11 cellular contexts compared by ENCODE assay signal in genomic region chr18:8603663-8604520, GRCh38. TPM values are rescaled to one million over a fixed set of nuclear protein-coding genes. Genes with fewer than 3 reads are reported as not detected.
A peak's percentile ranks its signal among the peaks of the same experiment; 100 is the strongest.
DNase-seq lines count a peak whose midpoint lies in the region; ATAC-seq and TF ChIP-seq lines count a peak whose summit lies in the region.
"Had no signal": no experiment of that assay in that cellular context is flagged by ENCODE, and none has a peak within 500 bp of the region (broad histone marks: within the 10 kb centered on the region; RNA-seq: fewer than 3 reads in every experiment).

No MANE protein-coding gene starts in this region.

- dilution Hi-C loops in IMR-90 (cut with HindIII; ENCODE audit: low sequenced_read_pairs, unreplicated experiment): no loop called here

- H3K9me1 ChIP-seq in IMR-90 (ENCODE audit: insufficient read depth, low read length): no peaks in the 10 kb centered on the region

- no peak overlapping the region for H3K9ac ChIP-seq in IMR-90 (ENCODE audit: low read depth, low read length)

- TF ChIP-seq RAD21 in IMR-90 (IDR thresholded peaks at IDR 0.05; ENCODE audit: low read length): no peak

- H3K36me3 Mint-ChIP-seq in T-helper 2 cell treated with Interferon-gamma antibody and Interleukin-4, amounts not matched to agents 5 μg/mL and 100 μg/mL, for 36 hours (ENCODE audit: low read depth): peaks cover 2% of the 10 kb centered on the region
- no peaks in the 10 kb centered on the region for H3K36me3 Mint-ChIP-seq in activated T-helper 1 cell treated with anti-CD3 and anti-CD28 coated beads, Interleukin-12 subunit alpha, Interleukin-12 subunit beta, Interleukin-2, Interleukin-4 antibody, amounts not matched to agents 30 ng/mL and 10 ng/mL and 1 ng/mL, durations not matched to agents 14 hours and 24 hours and 36 hours (ENCODE audit: low read depth)

- no peak overlapping the region for H3K14ac ChIP-seq in IMR-90 (replicated peaks; ENCODE audit: low read depth, low read length)

- peaks cover 31% of the 10 kb centered on the region for H3K27me3 Mint-ChIP-seq in T-helper 2 cell treated with Interferon-gamma antibody and Interleukin-4, amounts not matched to agents 5 μg/mL and 100 μg/mL, for 36 hours (ENCODE audit: low read depth)
- H3K27me3 Mint-ChIP-seq in activated T-helper 1 cell treated with anti-CD3 and anti-CD28 coated beads, Interleukin-12 subunit alpha, Interleukin-12 subunit beta, Interleukin-2, Interleukin-4 antibody, amounts not matched to agents 30 ng/mL and 10 ng/mL and 1 ng/mL, durations not matched to agents 14 hours and 24 hours and 36 hours (ENCODE audit: insufficient read depth): peaks cover 14% of the 10 kb centered on the region

- H4K5ac ChIP-seq in IMR-90 (ENCODE audit: low read depth, low read length): no peak overlapping the region

- BruUV-seq in IMR-90 (replicated peaks; lab: Mats Ljungman, UMichigan): no TSS peak

- no peak for ATAC-seq in IMR-90 (ENCODE audit: low read depth)
- ATAC-seq in sciatic nerve: peak; percentile 50
- ATAC-seq in foreskin keratinocyte: no peak
- ATAC-seq in HG03039 (IDR thresholded peaks at IDR 0.05; ENCODE audit: unreplicated experiment): no peak
- ATAC-seq: mucosa of descending colon, SK-N-SH treated with all-trans-retinoic acid at 6 μM for 48 hours had no signal

- no peak overlapping the region for H3K4ac ChIP-seq in IMR-90 (ENCODE audit: low read depth, low read length)

- no peaks in the 10 kb centered on the region for H3K36me3 ChIP-seq in IMR-90 (ENCODE audit: control insufficient read depth, insufficient read depth, low read length)

- H4K91ac ChIP-seq in IMR-90 (ENCODE audit: insufficient read depth, low read depth, low read length): no peak overlapping the region

- in situ Hi-C loops in IMR-90 (cut with MboI; ENCODE audit: low sequenced_read_pairs): no loop called here

- POLR2A ChIA-PET in IMR-90 (lab: Charles Lee; ENCODE audit: unreplicated experiment): no interaction called here

- no peaks in the 10 kb centered on the region for H3K79me1 ChIP-seq in IMR-90 (ENCODE audit: low read depth in 1 of 2, low read length in 2 of 2)

- no peak overlapping the region for H2BK20ac ChIP-seq in IMR-90 (ENCODE audit: low read depth, low read length)

- no peaks in the 10 kb centered on the region for H3K9me3 Mint-ChIP-seq in T-helper 2 cell treated with Interferon-gamma antibody and Interleukin-4, amounts not matched to agents 5 μg/mL and 100 μg/mL, for 36 hours
- no peaks in the 10 kb centered on the region for H3K9me3 Mint-ChIP-seq in activated T-helper 1 cell treated with anti-CD3 and anti-CD28 coated beads, Interleukin-12 subunit alpha, Interleukin-12 subunit beta, Interleukin-2, Interleukin-4 antibody, amounts not matched to agents 30 ng/mL and 10 ng/mL and 1 ng/mL, durations not matched to agents 14 hours and 24 hours and 36 hours

- TF ChIP-seq POLR2A in IMR-90 (IDR thresholded peaks at IDR 0.05; ENCODE audit: low read depth, low read length): no peak

- H3K27ac Mint-ChIP-seq in T-helper 2 cell treated with Interferon-gamma antibody and Interleukin-4, amounts not matched to agents 5 μg/mL and 100 μg/mL, for 36 hours: no peak overlapping the region
- no peak overlapping the region for H3K27ac Mint-ChIP-seq in activated T-helper 1 cell treated with anti-CD3 and anti-CD28 coated beads, Interleukin-12 subunit alpha, Interleukin-12 subunit beta, Interleukin-2, Interleukin-4 antibody, amounts not matched to agents 30 ng/mL and 10 ng/mL and 1 ng/mL, durations not matched to agents 14 hours and 24 hours and 36 hours

- H3K4me2 ChIP-seq in IMR-90 (ENCODE audit: low read depth, low read length): peak overlapping the region; percentile 78

- no peak for TF ChIP-seq CTCF in IMR-90 (conservative IDR thresholded peaks at IDR 0.05; ENCODE audit: low read depth, low read length)
- TF ChIP-seq CTCF in foreskin keratinocyte (conservative IDR thresholded peaks at IDR 0.05): no peak

- CTCF ChIA-PET in IMR-90 (lab: Yijun Ruan, JAX): no interaction called here

- no peak overlapping the region for H3K18ac ChIP-seq in IMR-90 (ENCODE audit: low read depth, low read length)

- H3K9me3 ChIP-seq in IMR-90 (ENCODE audit: control insufficient read depth, insufficient read depth, low read length): no peaks in the 10 kb centered on the region
- H3K9me3 ChIP-seq: mucosa of descending colon had no signal

- H2BK5ac ChIP-seq in IMR-90 (ENCODE audit: low read depth, low read length, poor library complexity, severe bottlenecking): no peak overlapping the region

- peak overlapping the region; percentile 29; the same call in 1 of the 2 replicates for H3K4me3 ChIP-seq in IMR-90 (ENCODE audit: insufficient read depth, low read depth, low read length)
- H3K4me3 ChIP-seq: mucosa of descending colon had no signal

- peaks cover 28% of the 10 kb centered on the region for H3K27me3 ChIP-seq in IMR-90 (ENCODE audit: control insufficient read depth, insufficient read depth, low read length)
- H3K27me3 ChIP-seq in foreskin keratinocyte: peaks cover 13% of the 10 kb centered on the region

- H3K4me3 Mint-ChIP-seq in T-helper 2 cell treated with Interferon-gamma antibody and Interleukin-4, amounts not matched to agents 5 μg/mL and 100 μg/mL, for 36 hours: peak overlapping the region; percentile 53
- H3K4me3 Mint-ChIP-seq in activated T-helper 1 cell treated with anti-CD3 and anti-CD28 coated beads, Interleukin-12 subunit alpha, Interleukin-12 subunit beta, Interleukin-2, Interleukin-4 antibody, amounts not matched to agents 30 ng/mL and 10 ng/mL and 1 ng/mL, durations not matched to agents 14 hours and 24 hours and 36 hours: peak overlapping the region; percentile 53

- DNase-seq in T-helper 2 cell treated with Interferon-gamma antibody and Interleukin-4, amounts not matched to agents 5 μg/mL and 100 μg/mL, for 36 hours (ENCODE audit: low spot score): no peak
- no peak for DNase-seq in T-helper 2 cell
- DNase-seq in IMR-90: no peak
- DNase-seq in activated T-helper 1 cell treated with anti-CD3 and anti-CD28 coated beads, Interleukin-12 subunit alpha, Interleukin-12 subunit beta, Interleukin-2, Interleukin-4 antibody, amounts not matched to agents 30 ng/mL and 10 ng/mL and 1 ng/mL, durations not matched to agents 14 hours and 24 hours and 36 hours (ENCODE audit: low spot score): no peak
- DNase-seq in sciatic nerve (ENCODE audit: low spot score): no peak
- DNase-seq in foreskin keratinocyte: no peak
- DNase-seq in NCI-H1694 treated with DMSO at 0.1 percent for 48 hours (lab: John Stamatoyannopoulos, UW): no peak
- DNase-seq: amygdala, mucosa of descending colon had no signal

- no CpG with 5 or more reads among the region's 14 CpGs for WGBS in IMR-90 (ENCODE audit: extremely low coverage in 2 of 2, insufficient read length in 1 of 2), 2 experiments

- no peak overlapping the region for H4K8ac ChIP-seq in IMR-90 (ENCODE audit: low read depth in 2 of 2, low read length in 2 of 2)

- H3K4me1 ChIP-seq in IMR-90 (ENCODE audit: control insufficient read depth, insufficient read depth, low read length): peaks cover 3% of the 10 kb centered on the region
- no peaks in the 10 kb centered on the region for H3K4me1 ChIP-seq in foreskin keratinocyte

- H2AFZ ChIP-seq in IMR-90 (replicated peaks; ENCODE audit: low read length, poor library complexity): peak overlapping the region; percentile 0

- H2BK120ac ChIP-seq in IMR-90 (ENCODE audit: low read depth, low read length): no peak overlapping the region

- peaks cover 29% of the 10 kb centered on the region for H3K4me1 Mint-ChIP-seq in T-helper 2 cell treated with Interferon-gamma antibody and Interleukin-4, amounts not matched to agents 5 μg/mL and 100 μg/mL, for 36 hours (ENCODE audit: low read depth)
- H3K4me1 Mint-ChIP-seq in activated T-helper 1 cell treated with anti-CD3 and anti-CD28 coated beads, Interleukin-12 subunit alpha, Interleukin-12 subunit beta, Interleukin-2, Interleukin-4 antibody, amounts not matched to agents 30 ng/mL and 10 ng/mL and 1 ng/mL, durations not matched to agents 14 hours and 24 hours and 36 hours (ENCODE audit: low read depth): peaks cover 30% of the 10 kb centered on the region

- no peak overlapping the region for H2AK5ac ChIP-seq in IMR-90 (ENCODE audit: low read depth, low read length)

- H3K56ac ChIP-seq in IMR-90 (ENCODE audit: extremely low read depth, insufficient read depth, low read length): no peak overlapping the region

- H2AK9ac ChIP-seq in IMR-90 (replicated peaks; ENCODE audit: low read depth, low read length, poor library complexity): no peak overlapping the region

- H3K23ac ChIP-seq in IMR-90 (ENCODE audit: low read depth, low read length): no peak overlapping the region

- no peak overlapping the region for H2BK15ac ChIP-seq in IMR-90 (ENCODE audit: low read depth, low read length)

- intact Hi-C loops in IMR-90 (cut with micrococcal nuclease): no loop called here
- intact Hi-C loops in activated T-helper 1 cell treated with anti-CD3 and anti-CD28 coated beads, Interleukin-12 subunit alpha, Interleukin-12 subunit beta, Interleukin-2, Interleukin-4 antibody, amounts not matched to agents 30 ng/mL and 10 ng/mL and 1 ng/mL, durations not matched to agents 14 hours and 24 hours and 36 hours (cut with micrococcal nuclease): loop anchor here (10.0 kb wide), 1 partner anchor 1011 kb away; the partner anchor contains the start of gene PPP4R1
- intact Hi-C loops in sciatic nerve (cut with DNase I): no loop called here

- H4K20me1 ChIP-seq in IMR-90 (ENCODE audit: insufficient read depth, low read length): no peaks in the 10 kb centered on the region

- H3K27ac ChIP-seq in IMR-90 (ENCODE audit: insufficient read depth, low read length) (no peak overlapping the region), foreskin keratinocyte (no peak overlapping the region)

TF ChIP-seq in IMR-90, 13 proteins besides CTCF, POLR2A, EP300 and RAD21:
- TF ChIP-seq RFX5 (IDR thresholded peaks at IDR 0.05; ENCODE audit: low read depth, low read length): no peak
- TF ChIP-seq MAZ (IDR thresholded peaks at IDR 0.05; ENCODE audit: borderline replicate concordance, low read depth, low read length): no peak
- TF ChIP-seq MAFK (IDR thresholded peaks at IDR 0.05; ENCODE audit: low read depth, low read length): peak; percentile 50

RNA-seq across cellular contexts. Expression of gene RAB12, which starts 5.3 kb away (rescaled TPM):
- total RNA-seq in IMR-90 (2012; rRNA removed) (14.9 and 35.3 TPM in 2 replicates), sciatic nerve (50.2 TPM), foreskin keratinocyte (43.5 and 45.4 TPM in 2 replicates)
- polyA plus RNA-seq in IMR-90 (2012; rRNA removed) (13.2 and 19.2 TPM in 2 replicates), foreskin keratinocyte (21.0 and 27.2 TPM in 2 replicates)
- polyA plus RNA-seq in IMR-90 (2012; cell fraction: cytosol; rRNA removed): 2.6 and 2.7 TPM in 2 replicates
- 2.0 and 20.1 TPM in 2 replicates for polyA plus RNA-seq in IMR-90 (2012; cell fraction: nucleus; rRNA removed; ENCODE audit: low replicate concordance)
- total RNA-seq in activated T-helper 1 cell treated with anti-CD3 and anti-CD28 coated beads, Interleukin-12 subunit alpha, Interleukin-12 subunit beta, Interleukin-2, Interleukin-4 antibody, amounts not matched to agents 30 ng/mL and 10 ng/mL and 1 ng/mL, durations not matched to agents 14 hours and 24 hours and 36 hours: 18.9 and 19.2 TPM in 2 replicates
